ENCODE assay signal across 1 cellular context in genomic region chr2:215931256-215931903, GRCh38.
A peak's percentile ranks its signal among the peaks of the same experiment; 100 is the strongest.
TF ChIP-seq lines count a peak whose summit lies in the region.

No MANE protein-coding gene starts in this region.

TF ChIP-seq in HepG2, 621 proteins besides CTCF, POLR2A, EP300 and RAD21 (continued from another document and continues in another):
- TF ChIP-seq, protein P1, sequence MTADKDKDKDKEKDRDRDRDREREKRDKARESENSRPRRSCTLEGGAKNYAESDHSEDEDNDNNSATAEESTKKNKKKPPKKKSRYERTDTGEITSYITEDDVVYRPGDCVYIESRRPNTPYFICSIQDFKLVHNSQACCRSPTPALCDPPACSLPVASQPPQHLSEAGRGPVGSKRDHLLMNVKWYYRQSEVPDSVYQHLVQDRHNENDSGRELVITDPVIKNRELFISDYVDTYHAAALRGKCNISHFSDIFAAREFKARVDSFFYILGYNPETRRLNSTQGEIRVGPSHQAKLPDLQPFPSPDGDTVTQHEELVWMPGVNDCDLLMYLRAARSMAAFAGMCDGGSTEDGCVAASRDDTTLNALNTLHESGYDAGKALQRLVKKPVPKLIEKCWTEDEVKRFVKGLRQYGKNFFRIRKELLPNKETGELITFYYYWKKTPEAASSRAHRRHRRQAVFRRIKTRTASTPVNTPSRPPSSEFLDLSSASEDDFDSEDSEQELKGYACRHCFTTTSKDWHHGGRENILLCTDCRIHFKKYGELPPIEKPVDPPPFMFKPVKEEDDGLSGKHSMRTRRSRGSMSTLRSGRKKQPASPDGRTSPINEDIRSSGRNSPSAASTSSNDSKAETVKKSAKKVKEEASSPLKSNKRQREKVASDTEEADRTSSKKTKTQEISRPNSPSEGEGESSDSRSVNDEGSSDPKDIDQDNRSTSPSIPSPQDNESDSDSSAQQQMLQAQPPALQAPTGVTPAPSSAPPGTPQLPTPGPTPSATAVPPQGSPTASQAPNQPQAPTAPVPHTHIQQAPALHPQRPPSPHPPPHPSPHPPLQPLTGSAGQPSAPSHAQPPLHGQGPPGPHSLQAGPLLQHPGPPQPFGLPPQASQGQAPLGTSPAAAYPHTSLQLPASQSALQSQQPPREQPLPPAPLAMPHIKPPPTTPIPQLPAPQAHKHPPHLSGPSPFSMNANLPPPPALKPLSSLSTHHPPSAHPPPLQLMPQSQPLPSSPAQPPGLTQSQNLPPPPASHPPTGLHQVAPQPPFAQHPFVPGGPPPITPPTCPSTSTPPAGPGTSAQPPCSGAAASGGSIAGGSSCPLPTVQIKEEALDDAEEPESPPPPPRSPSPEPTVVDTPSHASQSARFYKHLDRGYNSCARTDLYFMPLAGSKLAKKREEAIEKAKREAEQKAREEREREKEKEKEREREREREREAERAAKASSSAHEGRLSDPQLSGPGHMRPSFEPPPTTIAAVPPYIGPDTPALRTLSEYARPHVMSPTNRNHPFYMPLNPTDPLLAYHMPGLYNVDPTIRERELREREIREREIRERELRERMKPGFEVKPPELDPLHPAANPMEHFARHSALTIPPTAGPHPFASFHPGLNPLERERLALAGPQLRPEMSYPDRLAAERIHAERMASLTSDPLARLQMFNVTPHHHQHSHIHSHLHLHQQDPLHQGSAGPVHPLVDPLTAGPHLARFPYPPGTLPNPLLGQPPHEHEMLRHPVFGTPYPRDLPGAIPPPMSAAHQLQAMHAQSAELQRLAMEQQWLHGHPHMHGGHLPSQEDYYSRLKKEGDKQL (CRISPR knock-in tag; IDR thresholded peaks at IDR 0.05; ENCODE audit: low read depth) = no peak
- TF ChIP-seq PRMT3 (CRISPR knock-in tag; IDR thresholded peaks at IDR 0.05; ENCODE audit: borderline replicate concordance, low read depth) (no peak), IRF2 (CRISPR knock-in tag; IDR thresholded peaks at IDR 0.05) (peak; percentile 85), BHLHE40 (IDR thresholded peaks at IDR 0.05; ENCODE audit: low read length) (no peak), MIER2 (CRISPR knock-in tag; IDR thresholded peaks at IDR 0.05) (peak; percentile 49; the same call in 1 of the 2 replicates), NFE2 (CRISPR knock-in tag; IDR thresholded peaks at IDR 0.05) (no peak), ZNF670 (CRISPR knock-in tag; IDR thresholded peaks at IDR 0.05; ENCODE audit: borderline replicate concordance) (no peak), MEIS1 (CRISPR knock-in tag; IDR thresholded peaks at IDR 0.05; ENCODE audit: borderline replicate concordance) (no peak), ZNF414 (CRISPR knock-in tag; IDR thresholded peaks at IDR 0.05) (no peak), MYNN (CRISPR knock-in tag; IDR thresholded peaks at IDR 0.05; ENCODE audit: low read depth) (no peak), RFX5 (IDR thresholded peaks at IDR 0.05; ENCODE audit: low read depth, low read length) (no peak), SALL1 (CRISPR knock-in tag; IDR thresholded peaks at IDR 0.05) (peak; percentile 20; the same call in 1 of the 2 replicates), HIVEP1 (CRISPR knock-in tag; IDR thresholded peaks at IDR 0.05) (no peak), HOXA5 (CRISPR knock-in tag; IDR thresholded peaks at IDR 0.05) (0 out of 2 replicates have a peak, but pooled peaks have one; percentile 40), HNRNPH1 (optimal IDR thresholded peaks at IDR 0.05; ENCODE audit: low read depth, low read length) (no peak), ZGPAT (CRISPR knock-in tag; IDR thresholded peaks at IDR 0.05) (peak; percentile 61; the same call in 1 of the 2 replicates), IKZF5 (CRISPR knock-in tag; IDR thresholded peaks at IDR 0.05) (0 out of 2 replicates have a peak, but pooled peaks have one; percentile 66), CBX5 (CRISPR knock-in tag; IDR thresholded peaks at IDR 0.05; ENCODE audit: borderline replicate concordance) (0 out of 2 replicates have a peak, but pooled peaks have one; percentile 44), MIER3 (CRISPR knock-in tag; IDR thresholded peaks at IDR 0.05; ENCODE audit: borderline replicate concordance) (0 out of 2 replicates have a peak, but pooled peaks have one; percentile 19), MIXL1 (CRISPR knock-in tag; IDR thresholded peaks at IDR 0.05) (peak; percentile 81), SIN3B (IDR thresholded peaks at IDR 0.05; ENCODE audit: low read length) (no peak), GTF3A (CRISPR knock-in tag; conservative IDR thresholded peaks at IDR 0.05) (no peak), ZBTB38 (CRISPR knock-in tag; IDR thresholded peaks at IDR 0.05) (no peak), SP1 (IDR thresholded peaks at IDR 0.05) (no peak), SP1 (CRISPR knock-in tag; IDR thresholded peaks at IDR 0.05) (0 out of 2 replicates have a peak, but pooled peaks have one; percentile 36), ZNF552 (CRISPR knock-in tag; IDR thresholded peaks at IDR 0.05; ENCODE audit: borderline replicate concordance) (no peak), HMGXB3 (CRISPR knock-in tag; IDR thresholded peaks at IDR 0.05; ENCODE audit: borderline replicate concordance) (0 out of 2 replicates have a peak, but pooled peaks have one; percentile 23), THRA (CRISPR knock-in tag; IDR thresholded peaks at IDR 0.05; ENCODE audit: borderline replicate concordance) (peak; percentile 12; the same call in 1 of the 2 replicates), TEAD3 (CRISPR knock-in tag; optimal IDR thresholded peaks at IDR 0.05; ENCODE audit: borderline replicate concordance) (peak; percentile 16), ZNF761 (CRISPR knock-in tag; conservative IDR thresholded peaks at IDR 0.05) (no peak), SNAPC4 (CRISPR knock-in tag; IDR thresholded peaks at IDR 0.05) (no peak), KLF6 (CRISPR knock-in tag; IDR thresholded peaks at IDR 0.05) (peak; percentile 37; the same call in 1 of the 2 replicates)
- TF ChIP-seq, protein P2, sequence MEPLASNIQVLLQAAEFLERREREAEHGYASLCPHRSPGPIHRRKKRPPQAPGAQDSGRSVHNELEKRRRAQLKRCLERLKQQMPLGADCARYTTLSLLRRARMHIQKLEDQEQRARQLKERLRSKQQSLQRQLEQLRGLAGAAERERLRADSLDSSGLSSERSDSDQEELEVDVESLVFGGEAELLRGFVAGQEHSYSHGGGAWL (CRISPR knock-in tag; IDR thresholded peaks at IDR 0.05) = no peak
- TF ChIP-seq, protein P3, sequence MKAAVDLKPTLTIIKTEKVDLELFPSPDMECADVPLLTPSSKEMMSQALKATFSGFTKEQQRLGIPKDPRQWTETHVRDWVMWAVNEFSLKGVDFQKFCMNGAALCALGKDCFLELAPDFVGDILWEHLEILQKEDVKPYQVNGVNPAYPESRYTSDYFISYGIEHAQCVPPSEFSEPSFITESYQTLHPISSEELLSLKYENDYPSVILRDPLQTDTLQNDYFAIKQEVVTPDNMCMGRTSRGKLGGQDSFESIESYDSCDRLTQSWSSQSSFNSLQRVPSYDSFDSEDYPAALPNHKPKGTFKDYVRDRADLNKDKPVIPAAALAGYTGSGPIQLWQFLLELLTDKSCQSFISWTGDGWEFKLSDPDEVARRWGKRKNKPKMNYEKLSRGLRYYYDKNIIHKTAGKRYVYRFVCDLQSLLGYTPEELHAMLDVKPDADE (CRISPR knock-in tag; IDR thresholded peaks at IDR 0.05) = no peak
- TF ChIP-seq, protein P4, sequence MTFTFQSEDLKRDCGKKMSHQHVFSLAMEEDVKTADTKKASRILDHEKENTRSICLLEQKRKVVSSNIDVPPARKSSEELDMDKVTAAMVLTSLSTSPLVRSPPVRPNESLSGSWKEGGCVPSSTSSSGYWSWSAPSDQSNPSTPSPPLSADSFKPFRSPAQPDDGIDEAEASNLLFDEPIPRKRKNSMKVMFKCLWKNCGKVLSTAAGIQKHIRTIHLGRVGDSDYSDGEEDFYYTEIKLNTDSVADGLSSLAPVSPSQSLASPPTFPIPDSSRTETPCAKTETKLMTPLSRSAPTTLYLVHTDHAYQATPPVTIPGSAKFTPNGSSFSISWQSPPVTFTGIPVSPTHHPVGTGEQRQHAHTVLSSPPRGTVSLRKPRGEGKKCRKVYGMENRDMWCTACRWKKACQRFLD (CRISPR knock-in tag; IDR thresholded peaks at IDR 0.05; ENCODE audit: borderline replicate concordance) = no peak
